25 cellular contexts compared by ENCODE assay signal in genomic region chr22:33723915-33724314, GRCh38.
DNase-seq lines count a peak whose midpoint lies in the region; ATAC-seq and TF ChIP-seq lines count a peak whose summit lies in the region.
"Had no signal": no experiment of that assay in that cellular context is flagged by ENCODE, and none has a peak within 500 bp of the region (broad histone marks: within the 10 kb centered on the region; RNA-seq: fewer than 3 reads in every experiment).

No MANE protein-coding gene starts in this region.

- peak overlapping the region; percentile 9 for H3K27ac Mint-ChIP-seq in progenitor cell of endocrine pancreas
- H3K27ac Mint-ChIP-seq: activated CD4-positive, alpha-beta T cell treated with anti-CD3 and anti-CD28 coated beads, Interleukin-2, amount 10 ng/mL, durations not matched to agents 24 days and 14 days; activated naive CD4-positive, alpha-beta T cell treated with anti-CD3 and anti-CD28 coated beads, Interleukin-2, amount 50 U/mL, for 72 hours had no signal

- H3K9me3 Mint-ChIP-seq in progenitor cell of endocrine pancreas (ENCODE audit: low read depth), result peaks cover 3% of the 10 kb centered on the region

- H3K27me3 Mint-ChIP-seq in progenitor cell of endocrine pancreas, result no peaks in the 10 kb centered on the region
- H3K27me3 Mint-ChIP-seq: activated CD4-positive, alpha-beta T cell treated with anti-CD3 and anti-CD28 coated beads, Interleukin-2, amount 10 ng/mL, durations not matched to agents 24 days and 14 days; IgD-negative memory B cell had no signal

- TF ChIP-seq POLR2A in NB4 (IDR thresholded peaks at IDR 0.05; ENCODE audit: extremely low read depth, insufficient read length), result no peak

- ATAC-seq in GM21737 (IDR thresholded peaks at IDR 0.05; ENCODE audit: unreplicated experiment), result no peak
- ATAC-seq: activated naive CD4-positive, alpha-beta T cell treated with anti-CD3 and anti-CD28 coated beads, Interleukin-2, amount 50 U/mL, for 72 hours; gastrocnemius medialis; left colon had no signal

- no peak for TF ChIP-seq CTCF in NB4 (IDR thresholded peaks at IDR 0.05; ENCODE audit: low read depth, low read length)
- no peak for TF ChIP-seq CTCF in progenitor cell of endocrine pancreas (IDR thresholded peaks at IDR 0.05; ENCODE audit: unreplicated experiment)

- no peak overlapping the region for H3K4me3 Mint-ChIP-seq in progenitor cell of endocrine pancreas (ENCODE audit: low read depth)
- H3K4me3 Mint-ChIP-seq: activated CD4-positive, alpha-beta T cell treated with anti-CD3 and anti-CD28 coated beads, Interleukin-2, amount 10 ng/mL, durations not matched to agents 24 days and 14 days; IgD-negative memory B cell had no signal

- peaks cover 20% of the 10 kb centered on the region for H3K4me1 Mint-ChIP-seq in progenitor cell of endocrine pancreas (ENCODE audit: low read depth)
- H3K4me1 Mint-ChIP-seq: activated CD4-positive, alpha-beta T cell treated with anti-CD3 and anti-CD28 coated beads, Interleukin-2, amount 10 ng/mL, durations not matched to agents 24 days and 14 days had no signal

- peaks cover 20% of the 10 kb centered on the region for H3K36me3 Mint-ChIP-seq in progenitor cell of endocrine pancreas (ENCODE audit: insufficient read depth)

- intact Hi-C loops in head of caudate nucleus (cut with DNase I), result no loop called here

- no peak overlapping the region for H3K4me3 ChIP-seq in NB4 (ENCODE audit: low read depth, low read length)
- H3K4me3 ChIP-seq: gastrocnemius medialis, GM23248, right lobe of liver, spleen, tibial artery had no signal

- DNase-seq in GF-D8 (lab: John Stamatoyannopoulos, UW) (peak; percentile 13), NB4 (ENCODE audit: low read depth) (peak; percentile 69), head of caudate nucleus (peak in 31 of 42 donors; percentile 7 to 65 (median 39)), progenitor cell of endocrine pancreas (ENCODE audit: low spot score, unreplicated experiment) (no peak), 8988T (no peak)
- DNase-seq in activated CD4-positive, alpha-beta T cell treated with anti-CD3 and anti-CD28 coated beads for 1 hour, result no peak
- DNase-seq: activated CD4-positive, alpha-beta T cell treated with anti-CD3 and anti-CD28 coated beads, Interleukin-2, amount 10 ng/mL, durations not matched to agents 24 days and 14 days; activated CD8-positive, alpha-beta memory T cell treated with anti-CD3 and anti-CD28 coated beads for 24 hours; activated effector memory CD4-positive, alpha-beta T cell treated with Interleukin-2 at 50 U/mL for 16 hours; brain microvascular endothelial cell; gastrocnemius medialis; GM23248; left colon; NCI-H1930; NCI-H2171 treated with DMSO at 0.1 percent for 48 hours; NCI-H510A treated with DMSO at 0.1 percent for 48 hours; right lobe of liver; SHP77; spleen; stimulated activated CD4-positive, alpha-beta T cell treated with anti-CD3 and anti-CD28 coated beads, Interleukin-2, amount 100 ng/mL, for 24 hours; T1000 had no signal

Comparison
In these comparisons a context has a peak if more than half of its experiments do, and no peak if none do; other contexts are left out.
1. DNase-seq: peak in GF-D8 (single experiment), NB4 (single experiment) and head of caudate nucleus (31 of 42); none in progenitor cell of endocrine pancreas (single experiment), activated CD4-positive, alpha-beta T cell treated with anti-CD3 and anti-CD28 coated beads for 1 hour (single experiment) and 8988T (single experiment).